In genomic region chr1:27116210-27116609, GRCh38 we compare ENCODE assay signal across 12 cellular contexts. TPM values are rescaled to one million over a fixed set of nuclear protein-coding genes. Genes with fewer than 3 reads are reported as not detected.
DNase-seq lines count a peak whose midpoint lies in the region; ATAC-seq and TF ChIP-seq lines count a peak whose summit lies in the region.
"Had no signal": no experiment of that assay in that cellular context is flagged by ENCODE, and none has a peak within 500 bp of the region (broad histone marks: within the 10 kb centered on the region; RNA-seq: fewer than 3 reads in every experiment).

No MANE protein-coding gene starts in this region.

- no peak for TF ChIP-seq POLR2A in heart left ventricle (IDR thresholded peaks at IDR 0.05)
- no peak for TF ChIP-seq POLR2A in body of pancreas (IDR thresholded peaks at IDR 0.05)

- H3K27me3 ChIP-seq in heart left ventricle (no peaks in the 10 kb centered on the region), body of pancreas (no peaks in the 10 kb centered on the region), upper lobe of right lung (no peaks in the 10 kb centered on the region)

- H3K4me1 ChIP-seq in heart left ventricle (peaks cover 6 to 81% (median 56%) of the 10 kb centered on the region in 12 donors), body of pancreas (peaks cover 16% of the 10 kb centered on the region), mucosa of descending colon (ENCODE audit: low read depth) (peaks cover 40% of the 10 kb centered on the region), upper lobe of right lung (peaks cover 88% of the 10 kb centered on the region)

- TF ChIP-seq CTCF in heart left ventricle (IDR thresholded peaks at IDR 0.05) = no peak
- TF ChIP-seq CTCF in body of pancreas (IDR thresholded peaks at IDR 0.05) = no peak
- TF ChIP-seq CTCF in mucosa of descending colon (IDR thresholded peaks at IDR 0.05) = no peak
- TF ChIP-seq CTCF in upper lobe of right lung (IDR thresholded peaks at IDR 0.05) = no peak
- TF ChIP-seq CTCF in omental fat pad (IDR thresholded peaks at IDR 0.05) = no peak

- no peaks in the 10 kb centered on the region for H3K9me3 ChIP-seq in heart left ventricle
- no peaks in the 10 kb centered on the region for H3K9me3 ChIP-seq in body of pancreas
- no peaks in the 10 kb centered on the region for H3K9me3 ChIP-seq in mucosa of descending colon
- no peaks in the 10 kb centered on the region for H3K9me3 ChIP-seq in upper lobe of right lung

- H3K27ac ChIP-seq in heart left ventricle = peak overlapping the region in 7 of 12 donors; percentile 2 to 83 (median 55)
- H3K27ac ChIP-seq in body of pancreas = peak overlapping the region in 3 of 4 donors; percentile 21 to 54 (median 46)
- peak overlapping the region; percentile 75 for H3K27ac ChIP-seq in upper lobe of right lung

- peak in 3 of 5 donors; percentile 42 to 66 (median 47) for DNase-seq in heart left ventricle
- DNase-seq in Right ventricle myocardium inferior (ENCODE audit: missing footprints) = no peak
- peak in 3 of 4 donors; percentile 50 to 60 (median 53) for DNase-seq in body of pancreas
- DNase-seq in mucosa of descending colon = peak in 2 of 3 donors; percentile 49 to 53
- no peak for DNase-seq in upper lobe of right lung
- DNase-seq in activated naive CD4-positive, alpha-beta T cell (lab: John Stamatoyannopoulos, UW) = no peak
- DNase-seq in omental fat pad (ENCODE audit: low spot score) = no peak
- DNase-seq in activated CD4-positive, alpha-beta T cell treated with anti-CD3 and anti-CD28 coated beads for 4 hours = no peak
- DNase-seq: left cardiac atrium; NCI-H1694; stimulated activated CD4-positive, alpha-beta T cell treated with anti-CD3 and anti-CD28 coated beads, Interleukin-2, amount 100 ng/mL, for 24 hours; T-helper 1 cell had no signal

- ATAC-seq in heart left ventricle (no peak), Right ventricle myocardium inferior (no peak), body of pancreas (no peak), mucosa of descending colon (no peak), upper lobe of right lung (no peak), omental fat pad (ENCODE audit: low FRiP score) (no peak)

- intact Hi-C loops in heart left ventricle (cut with DNase I) = loop anchor here in 5 of 10 donors (5.0 to 10.0 kb wide), 3 partner anchors 36 to 279 kb away; partner anchors contain the start of genes GPR3 (in 1 of the 5) and WDTC1 (in 1 of the 5)
- intact Hi-C loops in Right ventricle myocardium inferior (cut with DNase I) = no loop called here
- intact Hi-C loops in body of pancreas (cut with DNase I) = no loop called here
- intact Hi-C loops in mucosa of descending colon (cut with DNase I, micrococcal nuclease) = no loop called here
- intact Hi-C loops in upper lobe of right lung (cut with DNase I) = loop anchor here (5.0 kb wide), 1 partner anchor 36 kb away; no protein-coding TSS in a partner anchor

- WGBS in heart left ventricle, 4 donors = 70 to 82% (median 79%) methylated on average over 4 of the region's 4 CpGs
- 92 to 96% methylated on average over 4 of the region's 4 CpGs for WGBS in body of pancreas, 2 donors

- H3K36me3 ChIP-seq in heart left ventricle (peaks cover 0 to 12% (median 7%) of the 10 kb centered on the region in 9 donors), body of pancreas (replicated peaks in 1 of 2; ENCODE audit: insufficient read depth in 1 of 2, low read depth in 2 of 2) (no peaks in the 10 kb centered on the region), mucosa of descending colon (ENCODE audit: low read depth) (no peaks in the 10 kb centered on the region), upper lobe of right lung (peaks cover 5% of the 10 kb centered on the region)

- H3K4me3 ChIP-seq in heart left ventricle (no peak overlapping the region), body of pancreas (no peak overlapping the region), mucosa of descending colon (no peak overlapping the region), upper lobe of right lung (no peak overlapping the region)

RNA-seq across cellular contexts. Expression of gene SLC9A1, which starts 38.7 kb away (rescaled TPM):
- total RNA-seq in heart left ventricle = 10 to 100 TPM; 11.4 to 44.9 (median 25.3) TPM
- 10 to 100 TPM in 1 of 2 donors, 1 to 10 TPM in 1; 9.4 to 15.1 TPM for polyA plus RNA-seq in heart left ventricle
- 20.2 TPM for total RNA-seq in Right ventricle myocardium inferior
- 1 to 10 TPM; 6.9 to 7.8 TPM for total RNA-seq in body of pancreas
- total RNA-seq in mucosa of descending colon = 100 to 1,000 TPM in 1 of 3 donors, 10 to 100 TPM in 2; 77.9 to 126 (median 84.1) TPM
- 62.4 TPM for total RNA-seq in upper lobe of right lung
- 10 to 100 TPM in 2 of 4 donors, 1 to 10 TPM in 2; 6.1 to 12.0 (median 10.0) TPM for total RNA-seq in omental fat pad

Comparison
In these comparisons a context has a peak if more than half of its experiments do, and no peak if none do; other contexts are left out.
1. DNase-seq: peak in heart left ventricle (3 of 5), body of pancreas (3 of 4) and mucosa of descending colon (2 of 3); none in Right ventricle myocardium inferior (single experiment), upper lobe of right lung (single experiment), activated naive CD4-positive, alpha-beta T cell (0 of 4), omental fat pad (single experiment) and activated CD4-positive, alpha-beta T cell treated with anti-CD3 and anti-CD28 coated beads for 4 hours (0 of 2).
2. Peak in every context shown above with its lines, with median percentiles within 50 percentile points of each other: H3K27ac ChIP-seq.